Comparison of ENCODE assay signal across 10 cellular contexts in genomic region chr5:43034591-43034968, GRCh38. TPM values are rescaled to one million over a fixed set of nuclear protein-coding genes. Genes with fewer than 3 reads are reported as not detected.
A peak's percentile ranks its signal among the peaks of the same experiment; 100 is the strongest.
DNase-seq lines count a peak whose midpoint lies in the region; ATAC-seq, FAIRE-seq and TF ChIP-seq lines count a peak whose summit lies in the region.
"Had no signal": no experiment of that assay in that cellular context is flagged by ENCODE, and none has a peak within 500 bp of the region (broad histone marks: within the 10 kb centered on the region; RNA-seq: fewer than 3 reads in every experiment).

No MANE protein-coding gene starts in this region.

- peak overlapping the region; percentile 31 for H3K4me2 ChIP-seq in HepG2 (ENCODE audit: low read depth, low read length)

- no peak for ATAC-seq in stimulated activated naive CD8-positive, alpha-beta T cell treated with anti-CD3 and anti-CD28 coated beads, Interleukin-15, Interleukin-2, amounts not matched to agents 100 U/mL and 50 U/mL, for 24 hours
- peak; percentile 56 for ATAC-seq in HepG2
- no peak for ATAC-seq in aorta (ENCODE audit: low FRiP score)

- BruUV-seq in HepG2 (replicated peaks; lab: Mats Ljungman, UMichigan), result no TSS peak

- H4K20me1 ChIP-seq in HepG2 (ENCODE audit: insufficient read depth, low read length), result no peaks in the 10 kb centered on the region

- no peak overlapping the region for H3K27ac ChIP-seq in HepG2 (ENCODE audit: extremely low read length, insufficient read depth, low read length)
- H3K27ac ChIP-seq in aorta (ENCODE audit: low read depth in 1 of 2, low read length in 2 of 2), result no peak overlapping the region

- no peaks in the 10 kb centered on the region for H3K36me3 ChIP-seq in adipocyte (ENCODE audit: control insufficient read depth, insufficient read depth, low read length, severe bottlenecking)
- no peaks in the 10 kb centered on the region for H3K36me3 ChIP-seq in HepG2 (replicated peaks in 1 of 2; ENCODE audit: control insufficient read depth in 1 of 2, insufficient read depth in 2 of 2, low read length in 2 of 2)
- no peaks in the 10 kb centered on the region for H3K36me3 ChIP-seq in H7 (replicated peaks; ENCODE audit: control insufficient read depth, insufficient read depth, low read length)
- H3K36me3 ChIP-seq in aorta (ENCODE audit: control insufficient read depth in 1 of 2, insufficient read depth in 2 of 2, low read length in 1 of 2), result no peaks in the 10 kb centered on the region

- no peak for TF ChIP-seq POLR2A in HepG2 (IDR thresholded peaks at IDR 0.05; ENCODE audit: insufficient read depth in 1 of 2, low read depth in 2 of 2, low read length in 2 of 2)

- WGBS in HepG2 (ENCODE audit: low lambda C conversion rate), result 39% methylated on average over 5 of the region's 5 CpGs
- WGBS in aorta, 2 donors, result 77 to 84% methylated on average over 5 of the region's 5 CpGs

- H3K27me3 ChIP-seq in adipocyte (replicated peaks; ENCODE audit: control insufficient read depth, insufficient read depth, low read length), result no peaks in the 10 kb centered on the region
- no peaks in the 10 kb centered on the region for H3K27me3 ChIP-seq in HepG2 (ENCODE audit: control insufficient read depth in 1 of 2, insufficient read depth in 2 of 2, low read length in 2 of 2)
- H3K27me3 ChIP-seq in H7 (ENCODE audit: control insufficient read depth, insufficient read depth, low read length), result peaks cover 67% of the 10 kb centered on the region
- no peaks in the 10 kb centered on the region for H3K27me3 ChIP-seq in aorta (ENCODE audit: control insufficient read depth in 1 of 2, insufficient read depth in 2 of 2, low read length in 1 of 2)

- CTCF ChIA-PET in HepG2 (lab: Yijun Ruan, JAX; ENCODE audit: low intra/inter-chr PET ratio, low total read pairs), result no interaction called here

- H3K9me3 Mint-ChIP-seq in stimulated activated naive CD8-positive, alpha-beta T cell treated with anti-CD3 and anti-CD28 coated beads, Interleukin-15, Interleukin-2, amounts not matched to agents 100 ng/mL and 50 ng/mL, for 24 hours, result no peaks in the 10 kb centered on the region

- H3K4me1 ChIP-seq in adipocyte (ENCODE audit: control insufficient read depth, insufficient read depth, low read length) (peaks cover 34% of the 10 kb centered on the region), HepG2 (ENCODE audit: insufficient read depth, low read length) (peaks cover 13% of the 10 kb centered on the region), aorta (ENCODE audit: control insufficient read depth in 1 of 2, insufficient read depth in 2 of 2, low read length in 2 of 2) (no peaks in the 10 kb centered on the region)

- no peak overlapping the region for H2AFZ ChIP-seq in HepG2 (ENCODE audit: low read length)

- FAIRE-seq in HepG2 (lab: Jason Lieb, UNC), result peak; percentile 12

- H3K9me3 ChIP-seq in adipocyte (ENCODE audit: control insufficient read depth, low read length) (no peaks in the 10 kb centered on the region), HepG2 (ENCODE audit: low read length) (no peaks in the 10 kb centered on the region), aorta (ENCODE audit: control insufficient read depth, low read length) (no peaks in the 10 kb centered on the region)

- peaks cover 45% of the 10 kb centered on the region for H3K4me1 Mint-ChIP-seq in stimulated activated naive CD8-positive, alpha-beta T cell treated with anti-CD3 and anti-CD28 coated beads, Interleukin-15, Interleukin-2, amounts not matched to agents 100 ng/mL and 50 ng/mL, for 24 hours (ENCODE audit: low read depth)

- TF ChIP-seq EP300 in HepG2 (IDR thresholded peaks at IDR 0.05; ENCODE audit: low read depth in 2 of 2, low read length in 2 of 2) (0 out of 4 replicates have a peak, but pooled peaks of 1 of the 2 experiments have one; percentile 5), HepG2 (CRISPR knock-in tag; IDR thresholded peaks at IDR 0.05; ENCODE audit: borderline replicate concordance) (no peak)

- no peak for TF ChIP-seq RAD21 in HepG2 (CRISPR knock-in tag; IDR thresholded peaks at IDR 0.05)

- peak overlapping the region; percentile 10 for H3K27ac Mint-ChIP-seq in stimulated activated naive CD8-positive, alpha-beta T cell treated with anti-CD3 and anti-CD28 coated beads, Interleukin-15, Interleukin-2, amounts not matched to agents 100 ng/mL and 50 ng/mL, for 24 hours

- H3K27me3 Mint-ChIP-seq in stimulated activated naive CD8-positive, alpha-beta T cell treated with anti-CD3 and anti-CD28 coated beads, Interleukin-15, Interleukin-2, amounts not matched to agents 100 ng/mL and 50 ng/mL, for 24 hours, result no peaks in the 10 kb centered on the region

- intact Hi-C loops in HepG2 (cut with micrococcal nuclease; ENCODE audit: unreplicated experiment) (no loop called here), aorta (cut with DNase I) (no loop called here)

- no peaks in the 10 kb centered on the region for H3K79me2 ChIP-seq in HepG2 (ENCODE audit: insufficient read depth, low read length)

- POLR2A ChIA-PET in HepG2 (lab: Yijun Ruan, JAX), result no interaction called here

- in situ Hi-C loops in HepG2 (cut with HindIII; ENCODE audit: extremely low pct_ligation_motif_present, low pct_unique_long_range_greater_than_20kb), result no loop called here

- no peak for TF ChIP-seq CTCF in HepG2 (CRISPR knock-in tag; IDR thresholded peaks at IDR 0.05)

- H3K4me3 ChIP-seq in adipocyte (ENCODE audit: low read length) (peak overlapping the region; percentile 50), HepG2 (replicated peaks in 1 of 3; ENCODE audit: insufficient read depth in 1 of 3, low read depth in 2 of 3, low read length in 3 of 3) (no peak overlapping the region), H7 (ENCODE audit: insufficient read depth, low read depth, low read length) (no peak overlapping the region), aorta (ENCODE audit: low read length in 2 of 2) (no peak overlapping the region)

- no peaks in the 10 kb centered on the region for H3K36me3 Mint-ChIP-seq in stimulated activated naive CD8-positive, alpha-beta T cell treated with anti-CD3 and anti-CD28 coated beads, Interleukin-15, Interleukin-2, amounts not matched to agents 100 ng/mL and 50 ng/mL, for 24 hours (ENCODE audit: low read depth)

- DNase-seq in stimulated activated naive CD8-positive, alpha-beta T cell treated with anti-CD3 and anti-CD28 coated beads, Interleukin-15, Interleukin-2, amounts not matched to agents 100 U/mL and 50 U/mL, for 24 hours, result no peak
- DNase-seq in adipocyte (ENCODE audit: low read depth), result peak; percentile 57
- DNase-seq in HepG2 (ENCODE audit: low spot score), result no peak
- DNase-seq in NCI-H510A treated with DMSO at 0.1 percent for 48 hours (lab: John Stamatoyannopoulos, UW), result no peak
- no peak for DNase-seq in HPDE6-E6E7 (ENCODE audit: extremely low spot score)
- DNase-seq in H7, result no peak
- DNase-seq in aorta, result no peak
- DNase-seq: erythroblast, NCI-H446 had no signal

- peak overlapping the region; percentile 2 for H3K4me3 Mint-ChIP-seq in stimulated activated naive CD8-positive, alpha-beta T cell treated with anti-CD3 and anti-CD28 coated beads, Interleukin-15, Interleukin-2, amounts not matched to agents 100 ng/mL and 50 ng/mL, for 24 hours

- H3K9ac ChIP-seq in adipocyte (ENCODE audit: low read length), result peak overlapping the region; percentile 21
- no peak overlapping the region for H3K9ac ChIP-seq in HepG2 (ENCODE audit: insufficient read depth, low read depth, low read length)

TF ChIP-seq in HepG2, 621 proteins besides CTCF, POLR2A, EP300 and RAD21 (continues in another document):
- TF ChIP-seq NPAS2 (CRISPR knock-in tag; IDR thresholded peaks at IDR 0.05; ENCODE audit: borderline replicate concordance), result no peak
- no peak for TF ChIP-seq IKZF5 (CRISPR knock-in tag; IDR thresholded peaks at IDR 0.05)
- TF ChIP-seq LCORL (IDR thresholded peaks at IDR 0.05), result no peak
- no peak for TF ChIP-seq LCORL (CRISPR knock-in tag; IDR thresholded peaks at IDR 0.05)
- 0 out of 2 replicates have a peak, but pooled peaks have one; percentile 17 for TF ChIP-seq ELF3 (CRISPR knock-in tag; IDR thresholded peaks at IDR 0.05)
- no peak for TF ChIP-seq GABPA (IDR thresholded peaks at IDR 0.05; ENCODE audit: low read depth, low read length)
- TF ChIP-seq GABPA (CRISPR knock-in tag; IDR thresholded peaks at IDR 0.05; ENCODE audit: low read depth), result peak; percentile 64

RNA-seq across cellular contexts. Expression of gene ANXA2R, which starts 5.5 kb away (rescaled TPM):
- total RNA-seq in HepG2 (2016; rRNA removed; fragmentation: Illumina TruSeq; extraction: Trizol) (0.76 and 0.95 TPM in 2 replicates), aorta (1 to 10 TPM; 2.7 to 6.4 TPM)
- total RNA-seq in HepG2 (2016; cell fraction: cytosol; rRNA removed; fragmentation: Illumina TruSeq; extraction: Trizol; ENCODE audit: low read depth), result 0.40 and 0.53 TPM in 2 replicates
- total RNA-seq in HepG2 (2016; cell fraction: insoluble cytoplasmic fraction; rRNA removed; fragmentation: Illumina TruSeq; extraction: Trizol), result 0.58 and 0.74 TPM in 2 replicates
- 0.65 TPM in 2 replicates for total RNA-seq in HepG2 (2016; cell fraction: membrane; rRNA removed; fragmentation: Illumina TruSeq; extraction: Trizol)
- 1.5 and 1.8 TPM in 2 replicates for total RNA-seq in HepG2 (2016; cell fraction: nucleus; rRNA removed; fragmentation: Illumina TruSeq; extraction: Trizol)
- polyA plus RNA-seq in HepG2 (2011; rRNA removed) (1.3 TPM in 2 replicates), aorta (1 to 10 TPM in 1 of 2 donors, under 1 TPM in 1; 0.38 to 3.6 TPM)
- 0.90 and 1.1 TPM in 2 replicates for polyA plus RNA-seq in HepG2 (2011; cell fraction: cytosol; rRNA removed)
- polyA plus RNA-seq in HepG2 (2011; cell fraction: nucleus; rRNA removed), result 2.6 and 2.7 TPM in 2 replicates
- polyA plus RNA-seq in HepG2 (2012), result 0.52 and 0.67 TPM in 2 replicates
- 0.37 and 0.41 TPM in 2 replicates for polyA plus RNA-seq in HepG2 (2016; cell fraction: cytosol; fragmentation: Illumina TruSeq; extraction: Trizol; ENCODE audit: low read depth)
- polyA plus RNA-seq in HepG2 (2016; cell fraction: insoluble cytoplasmic fraction; fragmentation: Illumina TruSeq; extraction: Trizol; ENCODE audit: low read depth), result 0.28 and 0.72 TPM in 2 replicates
- polyA plus RNA-seq in HepG2 (2016; cell fraction: membrane; fragmentation: Illumina TruSeq; extraction: Trizol; ENCODE audit: low read depth), result 0.34 and 0.62 TPM in 2 replicates
- polyA plus RNA-seq in HepG2 (2016; cell fraction: nucleus; fragmentation: Illumina TruSeq; extraction: Trizol; ENCODE audit: insufficient read depth, low read depth), result 1.2 and 1.5 TPM in 2 replicates
- 1.5 and 11.0 TPM in 2 replicates for polyA minus RNA-seq in HepG2 (2011; rRNA and poly(A)+ RNA removed; ENCODE audit: low replicate concordance)
- polyA minus RNA-seq in HepG2 (2011; cell fraction: cytosol; rRNA and poly(A)+ RNA removed), result 0.49 TPM in 1 of 2 replicates, not detected in the other
- polyA minus RNA-seq in HepG2 (2011; cell fraction: nucleus; rRNA and poly(A)+ RNA removed), result 3.9 and 4.5 TPM in 2 replicates
- total RNA-seq in H7 (2014; rRNA removed; shearing (Covaris generic)), result 0.63 and 0.83 TPM in 2 replicates
